8 cellular contexts compared by ENCODE assay signal in the genomic region with DNA sequence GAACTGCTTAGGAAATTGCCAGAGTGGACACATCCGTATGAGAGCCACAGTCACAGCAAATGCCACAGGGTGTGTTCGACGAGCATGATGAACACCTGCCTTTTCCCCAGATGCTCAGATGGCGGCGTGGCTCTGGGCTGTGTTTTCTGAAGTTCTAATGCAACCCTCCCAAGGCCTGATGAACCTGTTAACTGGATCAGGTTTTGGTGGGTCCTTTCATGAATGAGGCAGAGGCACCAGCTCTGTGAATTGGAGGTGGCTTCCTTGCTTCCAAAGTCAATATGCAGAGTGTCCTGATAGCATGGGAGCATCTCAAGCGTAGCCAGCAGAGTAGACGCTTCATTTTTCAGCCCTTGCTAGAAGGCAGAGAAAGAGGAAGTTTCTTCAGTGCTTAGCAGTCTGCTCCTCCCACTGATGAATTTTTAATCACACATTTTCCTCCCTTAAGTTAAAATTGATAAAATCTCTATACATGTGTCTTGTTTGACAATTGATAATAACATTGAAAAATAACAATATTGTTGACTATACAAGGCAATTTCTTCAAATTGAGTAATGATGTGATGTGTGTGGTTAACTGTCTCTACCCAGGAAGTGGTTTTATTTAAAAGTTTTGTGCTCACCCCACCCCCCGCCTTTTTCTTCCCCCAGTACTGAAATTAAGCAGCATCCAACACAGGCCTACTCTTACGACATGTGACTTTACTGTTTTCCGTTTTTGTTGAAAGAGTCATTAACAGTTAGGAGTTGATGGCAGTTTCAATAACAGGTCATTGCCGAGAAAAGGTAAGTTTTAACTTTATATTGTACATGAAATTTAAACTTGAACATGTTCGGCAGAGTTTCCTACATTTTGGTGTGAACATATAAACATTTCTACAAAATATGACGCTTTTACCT. TPM values are rescaled to one million over a fixed set of nuclear protein-coding genes. Genes with fewer than 3 reads are reported as not detected.
A peak's percentile ranks its signal among the peaks of the same experiment; 100 is the strongest.
DNase-seq lines count a peak whose midpoint lies in the region; ATAC-seq and TF ChIP-seq lines count a peak whose summit lies in the region.

Gene ARHGAP15 (plus strand): TSS at position 739 of the 900 bp plus-strand sequence.

- no peaks in the 10 kb centered on the region for H3K4me1 ChIP-seq in esophagus (ENCODE audit: control insufficient read depth in 2 of 2, insufficient read depth in 2 of 2, low read length in 1 of 2)
- H3K4me1 ChIP-seq in HAP-1: no peaks in the 10 kb centered on the region

- 62 to 67% methylated on average over 13 of the region's 13 CpGs for WGBS in esophagus, 2 donors

- no peak for TF ChIP-seq CTCF in CD14-positive monocyte (IDR thresholded peaks at IDR 0.05)

- DNase-seq in CD14-positive monocyte (ENCODE audit: low spot score) (peak; percentile 58), HAP-1 (ENCODE audit: low spot score in 2 of 2) (no peak), DMS53 treated with DMSO at 0.1 percent for 48 hours (lab: John Stamatoyannopoulos, UW; ENCODE audit: unreplicated experiment) (no peak)
- DNase-seq in activated CD4-positive, alpha-beta T cell treated with anti-CD3 and anti-CD28 coated beads for 36 hours: peak; percentile 83
- DNase-seq in stimulated activated CD4-positive, alpha-beta T cell treated with anti-CD3 and anti-CD28 coated beads, TNF-alpha, amount 100 ng/mL, for 4 hours (ENCODE audit: low read depth in 3 of 3): peak; percentile 26 to 52 (median 42)

- in situ Hi-C loops in HAP-1 (cut with MboI; ENCODE audit: low sequenced_read_pairs): no loop called here

- peak; percentile 95 for ATAC-seq in GM19452 (IDR thresholded peaks at IDR 0.05; ENCODE audit: unreplicated experiment)
- peak; percentile 75 for ATAC-seq in HG03565 (IDR thresholded peaks at IDR 0.05; ENCODE audit: unreplicated experiment)
- ATAC-seq in activated CD4-positive, alpha-beta T cell treated with anti-CD3 and anti-CD28 coated beads for 36 hours: peak; percentile 81

- H3K9me3 ChIP-seq in esophagus (ENCODE audit: control insufficient read depth in 2 of 2, insufficient read depth in 1 of 2, low read depth in 1 of 2, low read length in 1 of 2): no peaks in the 10 kb centered on the region
- no peaks in the 10 kb centered on the region for H3K9me3 ChIP-seq in HAP-1

- peaks cover 0 to under 1% of the 10 kb centered on the region in 2 donors for H3K36me3 Mint-ChIP-seq in CD14-positive monocyte
- H3K36me3 Mint-ChIP-seq in activated CD4-positive, alpha-beta T cell treated with anti-CD3 and anti-CD28 coated beads for 36 hours (ENCODE audit: low read depth): peaks cover 13% of the 10 kb centered on the region

- CTCF ChIA-PET in activated CD4-positive, alpha-beta T cell treated with anti-CD3 and anti-CD28 coated beads for 36 hours (lab: Charles Lee): interaction anchor here (0.7 to 5.1 kb wide), 20 partner anchors 9 to 152 kb away, joined by 3 to 32 read pairs (median 4); no protein-coding TSS in a partner anchor

- no peak within 1 kb of the TSS for H3K4me3 ChIP-seq in esophagus (ENCODE audit: low read depth in 1 of 2, low read length in 2 of 2)
- H3K4me3 ChIP-seq in HAP-1: no peak within 1 kb of the TSS

- peak within 1 kb of the TSS; percentile 92 to 97 (median 96) for H3K27ac Mint-ChIP-seq in CD14-positive monocyte
- peak within 1 kb of the TSS; percentile 99 for H3K27ac Mint-ChIP-seq in activated CD4-positive, alpha-beta T cell treated with anti-CD3 and anti-CD28 coated beads for 36 hours

- intact Hi-C loops in CD14-positive monocyte (cut with micrococcal nuclease): no loop called here
- intact Hi-C loops in activated CD4-positive, alpha-beta T cell treated with anti-CD3 and anti-CD28 coated beads for 36 hours (cut with DNase I, micrococcal nuclease): loop anchor here (1.0 to 10.0 kb wide), 10 partner anchors 12 to 1388 kb away; no protein-coding TSS in a partner anchor

- H3K27me3 Mint-ChIP-seq in CD14-positive monocyte (ENCODE audit: low read depth in 3 of 3): no peaks in the 10 kb centered on the region
- no peaks in the 10 kb centered on the region for H3K27me3 Mint-ChIP-seq in activated CD4-positive, alpha-beta T cell treated with anti-CD3 and anti-CD28 coated beads for 36 hours

- H3K4me1 Mint-ChIP-seq in CD14-positive monocyte: peaks cover 41% of the 10 kb centered on the region
- H3K4me1 Mint-ChIP-seq in activated CD4-positive, alpha-beta T cell treated with anti-CD3 and anti-CD28 coated beads for 36 hours: peaks cover 34% of the 10 kb centered on the region

- no peaks in the 10 kb centered on the region for H3K36me3 ChIP-seq in esophagus (ENCODE audit: control insufficient read depth in 2 of 2, insufficient read depth in 2 of 2, low read length in 1 of 2)
- H3K36me3 ChIP-seq in HAP-1 (replicated peaks): no peaks in the 10 kb centered on the region

- peak within 1 kb of the TSS; percentile 47 to 49 for H3K27ac ChIP-seq in esophagus (ENCODE audit: low read depth in 2 of 2, low read length in 1 of 2)

- H3K4me3 Mint-ChIP-seq in CD14-positive monocyte: peak within 1 kb of the TSS; percentile 88 to 91
- peak within 1 kb of the TSS; percentile 71 for H3K4me3 Mint-ChIP-seq in activated CD4-positive, alpha-beta T cell treated with anti-CD3 and anti-CD28 coated beads for 36 hours

- H3K9me3 Mint-ChIP-seq in CD14-positive monocyte: no peaks in the 10 kb centered on the region
- no peaks in the 10 kb centered on the region for H3K9me3 Mint-ChIP-seq in activated CD4-positive, alpha-beta T cell treated with anti-CD3 and anti-CD28 coated beads for 36 hours (ENCODE audit: low read depth)

- H3K27me3 ChIP-seq in esophagus (ENCODE audit: control insufficient read depth in 1 of 2, insufficient read depth in 2 of 2, low read length in 2 of 2) (no peaks in the 10 kb centered on the region), HAP-1 (ENCODE audit: low read depth) (no peaks in the 10 kb centered on the region; the same call in 1 of the 2 replicates)

- POLR2A ChIA-PET in activated CD4-positive, alpha-beta T cell treated with anti-CD3 and anti-CD28 coated beads for 36 hours (lab: Charles Lee): interaction anchor here (0.7 to 0.8 kb wide), 2 partner anchors 23 to 188 kb away, joined by 3 to 4 read pairs; no protein-coding TSS in a partner anchor

RNA-seq across cellular contexts. Expression of gene ARHGAP15, which starts in this region (rescaled TPM):
- polyA plus RNA-seq in CD14-positive monocyte: 10 to 100 TPM; 50.7 to 50.9 TPM
- 10 to 100 TPM; 62.6 to 64.3 TPM for total RNA-seq in activated CD4-positive, alpha-beta T cell treated with anti-CD3 and anti-CD28 coated beads for 36 hours
- polyA plus RNA-seq in esophagus: 1 to 10 TPM in 1 of 2 donors, under 1 TPM in 1; 0.69 to 1.1 TPM

Comparison
In these comparisons a context has a peak if more than half of its experiments do, and no peak if none do; other contexts are left out.
1. RNA of gene ARHGAP15 (polyA plus RNA-seq): 50.7 to 50.9 TPM in CD14-positive monocyte; 0.69 to 1.1 TPM in esophagus; every median in the first group is over 10 times any median in the second.
2. DNase-seq: peak in CD14-positive monocyte (single experiment), activated CD4-positive, alpha-beta T cell treated with anti-CD3 and anti-CD28 coated beads for 36 hours (single experiment) and stimulated activated CD4-positive, alpha-beta T cell treated with anti-CD3 and anti-CD28 coated beads, TNF-alpha, amount 100 ng/mL, for 4 hours (3 of 3); none in HAP-1 (0 of 2) and DMS53 treated with DMSO at 0.1 percent for 48 hours (single experiment).
3. intact Hi-C loops: an anchor here in activated CD4-positive, alpha-beta T cell treated with anti-CD3 and anti-CD28 coated beads for 36 hours (1.0 to 10.0 kb wide); none called in CD14-positive monocyte.
4. Peak in every context shown above with its lines, with median percentiles within 50 percentile points of each other: ATAC-seq.